12 cellular contexts compared by ENCODE assay signal in the genomic region with DNA sequence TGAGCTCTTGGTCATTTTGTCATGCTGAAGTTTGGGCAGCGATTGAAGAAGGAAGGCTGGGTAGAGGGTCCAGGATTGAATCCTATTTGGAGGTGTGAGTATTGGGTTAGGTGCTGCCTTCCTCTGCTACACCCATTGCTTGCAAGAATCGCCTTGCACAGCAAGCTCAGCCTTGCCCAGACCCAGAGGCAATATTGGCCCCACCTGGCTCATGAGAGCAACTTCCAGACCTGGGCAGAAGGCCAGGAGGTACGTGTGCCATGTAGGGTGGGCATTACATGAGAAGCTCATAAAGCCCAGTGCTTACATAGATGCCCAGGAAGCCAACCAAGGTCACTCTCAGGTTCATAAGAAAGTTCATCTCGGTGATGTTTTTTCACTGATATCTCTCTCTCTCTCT.
A peak's percentile ranks its signal among the peaks of the same experiment; 100 is the strongest.
DNase-seq lines count a peak whose midpoint lies in the region; ATAC-seq and TF ChIP-seq lines count a peak whose summit lies in the region.
"Had no signal": no experiment of that assay in that cellular context is flagged by ENCODE, and none has a peak within 500 bp of the region (broad histone marks: within the 10 kb centered on the region; RNA-seq: fewer than 3 reads in every experiment).

No MANE protein-coding gene starts in this region.

- H3K27ac ChIP-seq in H9 (ENCODE audit: insufficient read length, low read depth, low read length) (peak overlapping the region; percentile 8), smooth muscle cell (ENCODE audit: low read depth) (peak overlapping the region; percentile 77)
- H3K27ac ChIP-seq: BLaER1, PC-9 had no signal

- no peak overlapping the region for H3K4me3 ChIP-seq in smooth muscle cell
- H3K4me3 ChIP-seq: BLaER1, PC-9 had no signal

- no peak overlapping the region for H4K8ac ChIP-seq in H9 (replicated peaks; ENCODE audit: insufficient read length, low read depth, low read length)

- no peak for DNase-seq in H9
- no peak for DNase-seq in WTC11 (ENCODE audit: low spot score)
- peak; percentile 4 for DNase-seq in kidney tubule cell (ENCODE audit: low spot score)
- DNase-seq in smooth muscle cell (lab: John Stamatoyannopoulos, UW; ENCODE audit: unreplicated experiment): no peak
- DNase-seq in activated CD8-positive, alpha-beta memory T cell treated with anti-CD3 and anti-CD28 coated beads, Interleukin-2, amount 10 ng/mL, durations not matched to agents 7 days and 5 days: no peak
- DNase-seq in iPS-NIHi7 (ENCODE audit: extremely low spot score): no peak
- no peak for DNase-seq in HEK293T (ENCODE audit: extremely low spot score)
- DNase-seq: KBM-7, NCI-H1694 treated with DMSO at 0.1 percent for 48 hours, NCI-H774 had no signal

- no peak overlapping the region for H3K18ac ChIP-seq in H9 (ENCODE audit: insufficient read length, low read depth, low read length)

- H3K79me1 ChIP-seq in H9 (ENCODE audit: insufficient read depth, low read depth, low read length, poor library complexity, severe bottlenecking): no peaks in the 10 kb centered on the region

- H4K20me1 ChIP-seq in H9 (ENCODE audit: control insufficient read depth, insufficient read depth, insufficient read length) (no peaks in the 10 kb centered on the region), smooth muscle cell (ENCODE audit: low read depth) (no peaks in the 10 kb centered on the region)
- H4K20me1 ChIP-seq: BLaER1 had no signal

- H3K36me3 ChIP-seq in smooth muscle cell (ENCODE audit: low read depth): no peaks in the 10 kb centered on the region
- H3K36me3 ChIP-seq: BLaER1 had no signal

- H3K4me1 ChIP-seq in H9 (ENCODE audit: insufficient read depth, low read length) (peaks cover 5% of the 10 kb centered on the region; the same call in 1 of the 2 replicates), smooth muscle cell (ENCODE audit: low read depth) (no peaks in the 10 kb centered on the region)
- H3K4me1 ChIP-seq: BLaER1 had no signal

- no peak overlapping the region for H2AK5ac ChIP-seq in H9 (ENCODE audit: insufficient read length, low read length)

- ATAC-seq in WTC11: peak; percentile 26
- no peak for ATAC-seq in activated CD8-positive, alpha-beta memory T cell treated with anti-CD3 and anti-CD28 coated beads, Interleukin-2, amount 10 ng/mL, durations not matched to agents 7 days and 5 days

- H3K9me3 ChIP-seq in H9 (ENCODE audit: control insufficient read depth, low read depth, low read length) (no peaks in the 10 kb centered on the region), smooth muscle cell (replicated peaks; ENCODE audit: low read depth) (no peaks in the 10 kb centered on the region)
- H3K9me3 ChIP-seq: BLaER1 had no signal

- POLR2A ChIA-PET in WTC11 (lab: Charles Lee): no interaction called here
- POLR2A ChIA-PET in HEK293T (lab: Yijun Ruan, JAX): no interaction called here

- peak overlapping the region; percentile 39 for H2BK12ac ChIP-seq in H9 (ENCODE audit: insufficient read length, low read depth, low read length)

- no peak overlapping the region for H4K91ac ChIP-seq in H9 (ENCODE audit: insufficient read length, low read depth, low read length)

- no peak overlapping the region for H3T11ph ChIP-seq in H9 (ENCODE audit: low read length)

- no peaks in the 10 kb centered on the region for H3K36me3 Mint-ChIP-seq in H9 (ENCODE audit: insufficient read depth in 1 of 3, low read depth in 3 of 3)
- no peaks in the 10 kb centered on the region for H3K36me3 Mint-ChIP-seq in WTC11
- no peaks in the 10 kb centered on the region for H3K36me3 Mint-ChIP-seq in activated CD8-positive, alpha-beta memory T cell treated with anti-CD3 and anti-CD28 coated beads, Interleukin-2, amount 10 ng/mL, durations not matched to agents 7 days and 5 days

- H2BK120ac ChIP-seq in H9 (ENCODE audit: low read depth, low read length, poor library complexity, severe bottlenecking): no peak overlapping the region

- no peak overlapping the region for H3K14ac ChIP-seq in H9 (ENCODE audit: insufficient read depth, low read length)

- no peak overlapping the region for H2BK20ac ChIP-seq in H9 (ENCODE audit: low read depth, low read length, poor library complexity, severe bottlenecking)

- H3K27me3 ChIP-seq in H9 (ENCODE audit: insufficient read depth, low read length): peaks cover 3% of the 10 kb centered on the region; the same call in 1 of the 2 replicates
- H3K27me3 ChIP-seq in smooth muscle cell (ENCODE audit: low read depth): no peaks in the 10 kb centered on the region
- H3K27me3 ChIP-seq: BLaER1 had no signal

- H3K27me3 Mint-ChIP-seq in H9 (ENCODE audit: low read depth) (peaks cover 50% of the 10 kb centered on the region), WTC11 (ENCODE audit: low read depth) (peaks cover 65% of the 10 kb centered on the region)
- H3K27me3 Mint-ChIP-seq in activated CD8-positive, alpha-beta memory T cell treated with anti-CD3 and anti-CD28 coated beads, Interleukin-2, amount 10 ng/mL, durations not matched to agents 7 days and 5 days: no peaks in the 10 kb centered on the region

- H3K4me1 Mint-ChIP-seq in H9 (peaks cover 17 to 21% of the 10 kb centered on the region in 2 experiments), WTC11 (peaks cover 19% of the 10 kb centered on the region)
- no peaks in the 10 kb centered on the region for H3K4me1 Mint-ChIP-seq in activated CD8-positive, alpha-beta memory T cell treated with anti-CD3 and anti-CD28 coated beads, Interleukin-2, amount 10 ng/mL, durations not matched to agents 7 days and 5 days

- H3K9ac ChIP-seq in H9 (ENCODE audit: extremely low read depth, insufficient read length, low read length): no peak overlapping the region
- no peak overlapping the region for H3K9ac ChIP-seq in smooth muscle cell (ENCODE audit: low read depth)
- H3K9ac ChIP-seq: BLaER1 had no signal

- peak overlapping the region; percentile 43 for H3K4ac ChIP-seq in H9 (ENCODE audit: low read depth, low read length)

- H3K9me3 Mint-ChIP-seq in H9 (no peaks in the 10 kb centered on the region), WTC11 (no peaks in the 10 kb centered on the region)
- no peaks in the 10 kb centered on the region for H3K9me3 Mint-ChIP-seq in activated CD8-positive, alpha-beta memory T cell treated with anti-CD3 and anti-CD28 coated beads, Interleukin-2, amount 10 ng/mL, durations not matched to agents 7 days and 5 days (ENCODE audit: low read depth)

- H4K5ac ChIP-seq in H9 (ENCODE audit: insufficient read length, low read depth, low read length): peak overlapping the region; percentile 6

- no peak overlapping the region for H3K4me3 Mint-ChIP-seq in H9
- 0 out of 2 replicates have a peak overlapping the region, but pooled peaks have one; percentile 12 for H3K4me3 Mint-ChIP-seq in WTC11
- H3K4me3 Mint-ChIP-seq in activated CD8-positive, alpha-beta memory T cell treated with anti-CD3 and anti-CD28 coated beads, Interleukin-2, amount 10 ng/mL, durations not matched to agents 7 days and 5 days: no peak overlapping the region

- H3K23me2 ChIP-seq in H9 (ENCODE audit: insufficient read length, low read depth, low read length, poor library complexity, severe bottlenecking): no peaks in the 10 kb centered on the region

- no peak overlapping the region for H2BK5ac ChIP-seq in H9 (ENCODE audit: insufficient read length, low read length)

- no peak overlapping the region for H3K56ac ChIP-seq in H9 (ENCODE audit: insufficient read length, low read depth, low read length)

- H3K4me2 ChIP-seq in H9 (ENCODE audit: insufficient read depth, insufficient read length, low read length) (peak overlapping the region; percentile 19), smooth muscle cell (no peak overlapping the region)
- H3K4me2 ChIP-seq: BLaER1, PC-9 had no signal

- WGBS in H9 (ENCODE audit: extremely low coverage, insufficient read length, low lambda C conversion rate): no CpG with 5 or more reads among the region's 4 CpGs
- 78% methylated on average over 4 of the region's 4 CpGs for WGBS in smooth muscle cell (ENCODE audit: low lambda C conversion rate)

- no peak overlapping the region for H2AFZ ChIP-seq in H9 (ENCODE audit: low read length)
- no peak overlapping the region for H2AFZ ChIP-seq in smooth muscle cell (ENCODE audit: low read depth)
- H2AFZ ChIP-seq: PC-9 had no signal

- no peaks in the 10 kb centered on the region for H3F3A ChIP-seq in smooth muscle cell (ENCODE audit: low read depth)

- H3K23ac ChIP-seq in H9 (ENCODE audit: insufficient read length, low read depth, low read length): no peak overlapping the region

- no peak overlapping the region for H2BK15ac ChIP-seq in H9 (ENCODE audit: low read depth, low read length)

- H3K79me2 ChIP-seq in H9 (ENCODE audit: insufficient read depth, low read length) (no peaks in the 10 kb centered on the region), smooth muscle cell (ENCODE audit: low read depth) (no peaks in the 10 kb centered on the region)

- peak overlapping the region in 1 of 3 experiments; percentile 91; a peak in 2 of 7 replicates for H3K27ac Mint-ChIP-seq in H9
- H3K27ac Mint-ChIP-seq in WTC11: peak overlapping the region; percentile 3; the same call in 1 of the 2 replicates
- no peak overlapping the region for H3K27ac Mint-ChIP-seq in activated CD8-positive, alpha-beta memory T cell treated with anti-CD3 and anti-CD28 coated beads, Interleukin-2, amount 10 ng/mL, durations not matched to agents 7 days and 5 days

- TF ChIP-seq CTCF in H9 (conservative IDR thresholded peaks at IDR 0.05) (no peak), WTC11 (IDR thresholded peaks at IDR 0.05) (no peak), smooth muscle cell (IDR thresholded peaks at IDR 0.05; ENCODE audit: borderline replicate concordance, insufficient read depth, poor library complexity, severe bottlenecking) (no peak)

- CTCF ChIA-PET in WTC11 (lab: Charles Lee) (interaction anchor here (1.2 kb wide), 1 partner anchor 717 kb away, joined by 3 read pairs; no protein-coding TSS in a partner anchor), HEK293T (lab: Yijun Ruan, JAX) (no interaction called here)
- CTCF ChIA-PET in activated CD8-positive, alpha-beta memory T cell treated with anti-CD3 and anti-CD28 coated beads, Interleukin-2, amount 10 ng/mL, durations not matched to agents 7 days and 5 days (lab: Charles Lee): no interaction called here

TF ChIP-seq in WTC11, 78 proteins besides CTCF, POLR2A, EP300 and RAD21 (continues in another document):
- no peak for TF ChIP-seq TEAD4 (CRISPR knock-in tag; IDR thresholded peaks at IDR 0.05)
- no peak for TF ChIP-seq ZNF671 (CRISPR knock-in tag; IDR thresholded peaks at IDR 0.05)
- no peak for TF ChIP-seq RORB (CRISPR knock-in tag; IDR thresholded peaks at IDR 0.05)

TF ChIP-seq in HEK293T, 16 proteins besides CTCF, POLR2A, EP300 and RAD21:
- no peak for TF ChIP-seq FOXA1 (IDR thresholded peaks at IDR 0.05)
